In genomic region chr11:122976396-122976733, GRCh38 we compare ENCODE assay signal across 1 cellular context.
TF ChIP-seq lines count a peak whose summit lies in the region.

No MANE protein-coding gene starts in this region.

TF ChIP-seq in GM23338, 12 proteins besides CTCF, POLR2A, EP300 and RAD21 (continued from another document):
- no peak for TF ChIP-seq ETS1 (IDR thresholded peaks at IDR 0.05)
- TF ChIP-seq ZNF114 (CRISPR knock-in tag; IDR thresholded peaks at IDR 0.05): no peak
- TF ChIP-seq ZNF462 (CRISPR knock-in tag; IDR thresholded peaks at IDR 0.05): no peak
- no peak for TF ChIP-seq EZH2 (IDR thresholded peaks at IDR 0.05; ENCODE audit: low read depth, unreplicated experiment)
- no peak for TF ChIP-seq ZNF331 (CRISPR knock-in tag; IDR thresholded peaks at IDR 0.05; ENCODE audit: low read depth)
- TF ChIP-seq JUNB (IDR thresholded peaks at IDR 0.05; ENCODE audit: unreplicated experiment): no peak
TF ChIP-seq in GM23338: peak in this region for 0.
